ENCODE assay signal across 9 cellular contexts in the genomic region with DNA sequence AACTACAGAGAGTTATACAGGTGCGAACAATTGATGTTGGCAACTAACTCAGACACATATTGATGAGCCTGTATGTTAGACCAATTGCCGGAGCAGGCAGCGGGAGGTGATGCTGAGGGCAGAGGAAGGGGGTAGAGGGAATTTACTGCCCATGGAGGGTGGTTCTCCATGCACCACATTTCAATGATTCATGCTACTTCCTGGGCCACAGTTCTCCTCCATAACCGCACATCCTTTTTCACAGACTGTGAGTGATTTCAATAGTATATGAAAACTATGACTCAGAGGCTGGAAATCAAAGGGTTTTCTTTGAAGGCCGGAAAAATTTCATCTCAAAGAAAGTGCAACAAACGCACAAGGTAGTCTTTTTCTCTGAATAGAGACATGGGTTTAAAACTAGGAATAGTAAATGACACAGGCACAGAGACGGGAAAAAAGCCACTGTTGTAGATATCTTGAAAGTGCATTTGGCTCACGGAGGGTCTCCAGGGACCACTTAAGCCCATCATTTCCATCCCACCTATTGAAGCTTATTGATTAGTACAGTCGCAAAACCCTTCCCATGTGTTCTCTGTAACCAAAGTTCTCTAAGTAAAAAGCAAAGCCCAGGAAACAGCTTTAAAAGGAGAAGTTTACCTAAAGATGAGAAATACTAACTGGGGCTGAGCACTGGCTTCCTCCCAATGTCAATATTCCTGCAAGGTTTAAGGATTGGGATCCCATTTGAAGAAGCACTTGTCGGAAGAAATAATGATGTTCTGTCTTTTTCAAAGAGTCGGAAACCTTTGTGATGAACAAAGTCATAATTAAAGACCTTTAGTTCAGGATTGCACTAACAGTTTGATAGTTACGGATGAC. TPM values are rescaled to one million over a fixed set of nuclear protein-coding genes. Genes with fewer than 3 reads are reported as not detected.
DNase-seq lines count a peak whose midpoint lies in the region; ATAC-seq and TF ChIP-seq lines count a peak whose summit lies in the region.
"Had no signal": no experiment of that assay in that cellular context is flagged by ENCODE, and none has a peak within 500 bp of the region (broad histone marks: within the 10 kb centered on the region; RNA-seq: fewer than 3 reads in every experiment).

No MANE protein-coding gene starts in this region.

- H3K4me2 ChIP-seq in DND-41 (ENCODE audit: insufficient read depth, low read length): peak overlapping the region; percentile 57

- H3K4me1 Mint-ChIP-seq in activated CD4-positive, alpha-beta T cell treated with anti-CD3 and anti-CD28 coated beads for 36 hours: peaks cover 88% of the 10 kb centered on the region

- peak overlapping the region; percentile 93 for H3K27ac ChIP-seq in DND-41 (ENCODE audit: low read length)
- no peak overlapping the region for H3K27ac ChIP-seq in suprapubic skin
- H3K27ac ChIP-seq: neutrophil had no signal

- H3K9ac ChIP-seq in DND-41 (ENCODE audit: low read depth, low read length): peak overlapping the region; percentile 46

- H3K4me1 ChIP-seq in DND-41 (ENCODE audit: insufficient read depth, low read length) (peaks cover 57% of the 10 kb centered on the region), suprapubic skin (no peaks in the 10 kb centered on the region)

- H4K20me1 ChIP-seq in DND-41 (ENCODE audit: insufficient read depth, low read length): no peaks in the 10 kb centered on the region

- TF ChIP-seq CTCF in DND-41 (IDR thresholded peaks at IDR 0.05; ENCODE audit: borderline replicate concordance, extremely low read depth, low read length, poor library complexity, severe bottlenecking) (no peak), suprapubic skin (IDR thresholded peaks at IDR 0.05) (no peak)

- no peak for TF ChIP-seq POLR2A in suprapubic skin (IDR thresholded peaks at IDR 0.05)

- H3K79me2 ChIP-seq in DND-41 (ENCODE audit: insufficient read depth, low read length): no peaks in the 10 kb centered on the region

- no peak for TF ChIP-seq EP300 in suprapubic skin (IDR thresholded peaks at IDR 0.05)

- peak overlapping the region; percentile 79 for H3K27ac Mint-ChIP-seq in activated CD4-positive, alpha-beta T cell treated with anti-CD3 and anti-CD28 coated beads for 36 hours

- DNase-seq in DND-41: peak; percentile 77
- DNase-seq in HT1080 (ENCODE audit: low read depth): peak; percentile 99
- DNase-seq in activated CD4-positive, alpha-beta T cell treated with anti-CD3 and anti-CD28 coated beads for 36 hours: peak; percentile 78
- DNase-seq in epidermal melanocyte (ENCODE audit: insufficient read length, low spot score): peak; percentile 25
- DNase-seq in stimulated activated CD4-positive, alpha-beta T cell treated with anti-CD3 and anti-CD28 coated beads, TNF-alpha, amount 100 ng/mL, for 24 hours (ENCODE audit: low read depth in 3 of 3): peak in 2 of 3 experiments; percentile 43 to 59
- DNase-seq in D341Med (ENCODE audit: low spot score): no peak
- DNase-seq in suprapubic skin (ENCODE audit: low spot score in 2 of 2): no peak
- DNase-seq in NCI-H146 treated with DMSO at 0.1 percent for 48 hours (lab: John Stamatoyannopoulos, UW; ENCODE audit: unreplicated experiment): no peak

- peak overlapping the region; percentile 49 for H3K4me3 Mint-ChIP-seq in activated CD4-positive, alpha-beta T cell treated with anti-CD3 and anti-CD28 coated beads for 36 hours

- POLR2A ChIA-PET in activated CD4-positive, alpha-beta T cell treated with anti-CD3 and anti-CD28 coated beads for 36 hours (lab: Charles Lee): no interaction called here

- peak overlapping the region; percentile 46 for H2AFZ ChIP-seq in DND-41 (ENCODE audit: low read depth, low read length)

- H3K9me3 Mint-ChIP-seq in activated CD4-positive, alpha-beta T cell treated with anti-CD3 and anti-CD28 coated beads for 36 hours (ENCODE audit: low read depth): peaks cover 1% of the 10 kb centered on the region

- H3K27me3 Mint-ChIP-seq in activated CD4-positive, alpha-beta T cell treated with anti-CD3 and anti-CD28 coated beads for 36 hours: no peaks in the 10 kb centered on the region

- CTCF ChIA-PET in activated CD4-positive, alpha-beta T cell treated with anti-CD3 and anti-CD28 coated beads for 36 hours (lab: Charles Lee): interaction anchor here (0.6 kb wide), 1 partner anchor 131 kb away, joined by 3 read pairs; no protein-coding TSS in a partner anchor

- no peaks in the 10 kb centered on the region for H3K27me3 ChIP-seq in DND-41 (ENCODE audit: insufficient read depth, low read length, poor library complexity)
- no peaks in the 10 kb centered on the region for H3K27me3 ChIP-seq in suprapubic skin
- H3K27me3 ChIP-seq: neutrophil had no signal

- H3K4me3 ChIP-seq in DND-41 (ENCODE audit: low read depth in 1 of 2, low read length in 2 of 2): peak overlapping the region in 1 of 2 experiments; percentile 32; a peak in 2 of 4 replicates
- H3K4me3 ChIP-seq in suprapubic skin: no peak overlapping the region

- H3K9me3 ChIP-seq in DND-41 (ENCODE audit: insufficient read depth, low read length, severe bottlenecking) (no peaks in the 10 kb centered on the region), suprapubic skin (no peaks in the 10 kb centered on the region)
- H3K9me3 ChIP-seq: neutrophil had no signal

- H3K36me3 ChIP-seq in DND-41 (ENCODE audit: insufficient read depth, low read length) (no peaks in the 10 kb centered on the region), suprapubic skin (no peaks in the 10 kb centered on the region)
- H3K36me3 ChIP-seq: neutrophil had no signal

- H3K36me3 Mint-ChIP-seq in activated CD4-positive, alpha-beta T cell treated with anti-CD3 and anti-CD28 coated beads for 36 hours (ENCODE audit: low read depth): peaks cover 6% of the 10 kb centered on the region

- intact Hi-C loops in activated CD4-positive, alpha-beta T cell treated with anti-CD3 and anti-CD28 coated beads for 36 hours (cut with DNase I, micrococcal nuclease): loop anchor here (1.0 to 10.0 kb wide), 13 partner anchors 21 to 1854 kb away; partner anchors contain the start of genes C5orf52 (in 1 of the 2), CLINT1 (in 1 of the 2), LSM11 (in 1 of the 2) and THG1L (in 1 of the 2)

- ATAC-seq in DND-41 (ENCODE audit: insufficient read depth, low read depth): peak; percentile 82
- peak; percentile 44 for ATAC-seq in activated CD4-positive, alpha-beta T cell treated with anti-CD3 and anti-CD28 coated beads for 36 hours

- WGBS in suprapubic skin: 81% methylated on average over 12 of the region's 12 CpGs

RNA-seq across cellular contexts. Expression of gene ADAM19, which starts 28.0 kb away (rescaled TPM):
- total RNA-seq in HT1080 (2014; rRNA removed; shearing (Covaris generic)): 33.5 and 45.6 TPM in 2 replicates
- 87.0 and 101 TPM in 2 replicates for polyA plus RNA-seq in HT1080 (2015; cell fraction: cytosol; rRNA removed)
- polyA plus RNA-seq in HT1080 (2015; cell fraction: nucleus; rRNA removed): 132 and 136 TPM in 2 replicates
- 10 to 100 TPM; 63.6 to 69.5 TPM for total RNA-seq in activated CD4-positive, alpha-beta T cell treated with anti-CD3 and anti-CD28 coated beads for 36 hours
- 1 to 10 TPM in 3 of 4 donors, under 1 TPM in 1; 0.42 to 2.6 (median 1.3) TPM for total RNA-seq in suprapubic skin

RNA-seq across cellular contexts. Expression of gene SOX30, which starts 48.7 kb away (rescaled TPM):
- total RNA-seq in HT1080 (2014; rRNA removed; shearing (Covaris generic)): not detected in 2 replicates
- 0.05 TPM in 1 of 2 replicates, not detected in the other for polyA plus RNA-seq in HT1080 (2015; cell fraction: cytosol; rRNA removed)
- polyA plus RNA-seq in HT1080 (2015; cell fraction: nucleus; rRNA removed): not detected in 2 replicates
- under 1 TPM; 0.18 to 0.44 TPM for total RNA-seq in activated CD4-positive, alpha-beta T cell treated with anti-CD3 and anti-CD28 coated beads for 36 hours
- not detected for total RNA-seq in suprapubic skin

Comparison
In these comparisons a context has a peak if more than half of its experiments do, and no peak if none do; other contexts are left out.
1. DNase-seq: peak in DND-41 (single experiment), HT1080 (single experiment), activated CD4-positive, alpha-beta T cell treated with anti-CD3 and anti-CD28 coated beads for 36 hours (single experiment), epidermal melanocyte (single experiment) and stimulated activated CD4-positive, alpha-beta T cell treated with anti-CD3 and anti-CD28 coated beads, TNF-alpha, amount 100 ng/mL, for 24 hours (2 of 3); none in D341Med (single experiment), suprapubic skin (0 of 2) and NCI-H146 treated with DMSO at 0.1 percent for 48 hours (single experiment).